8 cellular contexts compared by ENCODE assay signal in the genomic region with DNA sequence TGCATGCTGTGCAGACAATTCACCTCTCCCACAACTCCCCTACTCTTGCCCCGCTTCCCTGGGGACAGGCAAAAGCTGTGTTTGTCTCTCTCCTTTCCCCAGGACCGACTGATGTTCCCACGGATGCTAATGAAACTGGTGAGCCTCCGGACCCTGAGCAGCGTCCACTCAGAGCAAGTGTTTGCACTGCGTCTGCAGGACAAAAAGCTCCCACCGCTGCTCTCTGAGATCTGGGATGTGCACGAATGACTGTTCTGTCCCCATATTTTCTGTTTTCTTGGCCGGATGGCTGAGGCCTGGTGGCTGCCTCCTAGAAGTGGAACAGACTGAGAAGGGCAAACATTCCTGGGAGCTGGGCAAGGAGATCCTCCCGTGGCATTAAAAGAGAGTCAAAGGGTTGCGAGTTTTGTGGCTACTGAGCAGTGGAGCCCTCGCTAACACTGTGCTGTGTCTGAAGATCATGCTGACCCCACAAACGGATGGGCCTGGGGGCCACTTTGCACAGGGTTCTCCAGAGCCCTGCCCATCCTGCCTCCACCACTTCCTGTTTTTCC. TPM values are rescaled to one million over a fixed set of nuclear protein-coding genes. Genes with fewer than 3 reads are reported as not detected.
A peak's percentile ranks its signal among the peaks of the same experiment; 100 is the strongest.
DNase-seq lines count a peak whose midpoint lies in the region; ATAC-seq and TF ChIP-seq lines count a peak whose summit lies in the region.

No MANE protein-coding gene starts in this region.

- no peaks in the 10 kb centered on the region for H3K27me3 Mint-ChIP-seq in CD8-positive, alpha-beta memory T cell
- H3K27me3 Mint-ChIP-seq in endothelial cell (ENCODE audit: unreplicated experiment) (peaks cover 16% of the 10 kb centered on the region), progenitor cell of endocrine pancreas (no peaks in the 10 kb centered on the region)

- H3K27me3 ChIP-seq in CD8-positive, alpha-beta memory T cell (ENCODE audit: insufficient read depth, low read length, poor library complexity, severe bottlenecking), result no peaks in the 10 kb centered on the region
- no peaks in the 10 kb centered on the region for H3K27me3 ChIP-seq in NT2/D1 (ENCODE audit: insufficient read depth, insufficient read length)

- CTCF ChIA-PET in CD8-positive, alpha-beta memory T cell (lab: Charles Lee), result interaction anchor here (1.0 to 1.4 kb wide), 3 partner anchors 11 to 106 kb away, joined by 3 to 4 read pairs (median 3); partner anchors contain the start of gene NR1H3

- peaks cover 43 to 56% (median 47%) of the 10 kb centered on the region in 3 donors for H3K4me1 Mint-ChIP-seq in CD8-positive, alpha-beta memory T cell
- H3K4me1 Mint-ChIP-seq in endothelial cell (ENCODE audit: unreplicated experiment) (peaks cover 37% of the 10 kb centered on the region), progenitor cell of endocrine pancreas (ENCODE audit: low read depth) (peaks cover 30% of the 10 kb centered on the region)

- no peak for DNase-seq in CD8-positive, alpha-beta memory T cell
- DNase-seq in NT2/D1 (ENCODE audit: low read depth, low spot score) (no peak), endothelial cell (ENCODE audit: low spot score) (peak; percentile 41), progenitor cell of endocrine pancreas (ENCODE audit: low spot score, unreplicated experiment) (no peak), kidney tubule cell (ENCODE audit: low spot score) (no peak), NCI-H2227 (lab: John Stamatoyannopoulos, UW; ENCODE audit: unreplicated experiment) (no peak)

- ATAC-seq in GM18867 (IDR thresholded peaks at IDR 0.05; ENCODE audit: unreplicated experiment) (no peak), GM18907 (IDR thresholded peaks at IDR 0.05; ENCODE audit: unreplicated experiment) (no peak)

- POLR2A ChIA-PET in CD8-positive, alpha-beta memory T cell (lab: Charles Lee), result interaction anchor here (1.4 kb wide), 2 partner anchors 20 to 54 kb away, joined by 4 to 7 read pairs; partner anchors contain the start of genes ACP2 and DDB2

- H3K27ac ChIP-seq in CD8-positive, alpha-beta memory T cell (ENCODE audit: low read depth, low read length), result peak overlapping the region; percentile 83

- peak overlapping the region; percentile 68 for H3K9ac ChIP-seq in NT2/D1 (ENCODE audit: insufficient read length, low read depth)

- peak overlapping the region; percentile 66 for H3K4me3 ChIP-seq in CD8-positive, alpha-beta memory T cell (ENCODE audit: low read length)
- no peak overlapping the region for H3K4me3 ChIP-seq in NT2/D1 (ENCODE audit: insufficient read length, low read depth)

- peaks cover 0 to 12% (median 0%) of the 10 kb centered on the region in 3 donors for H3K36me3 Mint-ChIP-seq in CD8-positive, alpha-beta memory T cell
- H3K36me3 Mint-ChIP-seq in endothelial cell (ENCODE audit: low read depth, unreplicated experiment) (peaks cover 4% of the 10 kb centered on the region), progenitor cell of endocrine pancreas (ENCODE audit: insufficient read depth) (peaks cover 1% of the 10 kb centered on the region)

- H3K4me1 ChIP-seq in CD8-positive, alpha-beta memory T cell (ENCODE audit: insufficient read depth, low read length), result peaks cover 34% of the 10 kb centered on the region
- peaks cover 16% of the 10 kb centered on the region for H3K4me1 ChIP-seq in NT2/D1 (ENCODE audit: insufficient read depth, insufficient read length)

- H3K9me3 Mint-ChIP-seq in CD8-positive, alpha-beta memory T cell, result no peaks in the 10 kb centered on the region
- no peaks in the 10 kb centered on the region for H3K9me3 Mint-ChIP-seq in endothelial cell (ENCODE audit: unreplicated experiment)
- H3K9me3 Mint-ChIP-seq in progenitor cell of endocrine pancreas (ENCODE audit: low read depth), result no peaks in the 10 kb centered on the region

- no peaks in the 10 kb centered on the region for H3K9me3 ChIP-seq in CD8-positive, alpha-beta memory T cell (ENCODE audit: low read length)
- H3K9me3 ChIP-seq in NT2/D1 (ENCODE audit: insufficient read depth, low read length), result no peaks in the 10 kb centered on the region

- TF ChIP-seq CTCF in endothelial cell (IDR thresholded peaks at IDR 0.05; ENCODE audit: unreplicated experiment) (no peak), progenitor cell of endocrine pancreas (IDR thresholded peaks at IDR 0.05; ENCODE audit: unreplicated experiment) (no peak)

- peak overlapping the region; percentile 78 to 95 (median 89) for H3K4me3 Mint-ChIP-seq in CD8-positive, alpha-beta memory T cell
- H3K4me3 Mint-ChIP-seq in endothelial cell (ENCODE audit: unreplicated experiment), result peak overlapping the region; percentile 94
- H3K4me3 Mint-ChIP-seq in progenitor cell of endocrine pancreas (ENCODE audit: low read depth), result peak overlapping the region; percentile 94

- H3K27ac Mint-ChIP-seq in CD8-positive, alpha-beta memory T cell, result peak overlapping the region; percentile 79 to 98 (median 93)
- H3K27ac Mint-ChIP-seq in endothelial cell (ENCODE audit: unreplicated experiment) (peak overlapping the region; percentile 98), progenitor cell of endocrine pancreas (peak overlapping the region; percentile 97)

- H3K36me3 ChIP-seq in CD8-positive, alpha-beta memory T cell (ENCODE audit: insufficient read depth, low read length), result no peaks in the 10 kb centered on the region
- peaks cover 4% of the 10 kb centered on the region for H3K36me3 ChIP-seq in NT2/D1 (ENCODE audit: insufficient read depth, insufficient read length, low read length)

RNA-seq across cellular contexts. Expression of gene MADD, which starts 1.4 kb away (rescaled TPM):
- total RNA-seq in CD8-positive, alpha-beta memory T cell, result 10 to 100 TPM; 62.1 to 65.7 TPM
- polyA plus RNA-seq in CD8-positive, alpha-beta memory T cell, result 30.5 TPM
- 61.2 TPM for total RNA-seq in endothelial cell (ENCODE audit: unreplicated experiment)
- 63.8 and 66.5 TPM in 2 replicates for total RNA-seq in progenitor cell of endocrine pancreas

RNA-seq across cellular contexts. Expression of gene NR1H3, which starts 10.7 kb away (rescaled TPM):
- total RNA-seq in CD8-positive, alpha-beta memory T cell, result 10 to 100 TPM in 1 of 2 experiments, 1 to 10 TPM in 1; 9.6 to 13.6 TPM
- polyA plus RNA-seq in CD8-positive, alpha-beta memory T cell, result 3.7 TPM
- total RNA-seq in endothelial cell (ENCODE audit: unreplicated experiment), result 61.2 TPM
- 25.8 and 26.7 TPM in 2 replicates for total RNA-seq in progenitor cell of endocrine pancreas

RNA-seq across cellular contexts. Expression of gene ACP2, which starts 19.9 kb away (rescaled TPM):
- total RNA-seq in CD8-positive, alpha-beta memory T cell, result 10 to 100 TPM; 24.1 to 24.5 TPM
- 14.6 TPM for polyA plus RNA-seq in CD8-positive, alpha-beta memory T cell
- total RNA-seq in endothelial cell (ENCODE audit: unreplicated experiment) (52.3 TPM), progenitor cell of endocrine pancreas (58.1 and 60.2 TPM in 2 replicates)

RNA-seq across cellular contexts. Expression of gene DDB2, which starts 53.8 kb away (rescaled TPM):
- total RNA-seq in CD8-positive, alpha-beta memory T cell, result 100 to 1,000 TPM; 170 to 172 TPM
- 34.4 TPM for polyA plus RNA-seq in CD8-positive, alpha-beta memory T cell
- total RNA-seq in endothelial cell (ENCODE audit: unreplicated experiment) (64.4 TPM), progenitor cell of endocrine pancreas (31.4 and 32.0 TPM in 2 replicates)
